In genomic region chr1:185808675-185809074, GRCh38 we compare ENCODE assay signal across 18 cellular contexts.
"Had no signal": no experiment of that assay in that cellular context is flagged by ENCODE, and none has a peak within 500 bp of the region (broad histone marks: within the 10 kb centered on the region; RNA-seq: fewer than 3 reads in every experiment).

No MANE protein-coding gene starts in this region.

- H3K36me3 ChIP-seq: colonic mucosa, gastrocnemius medialis, heart right ventricle, neutrophil, spleen, transverse colon had no signal

- H3K9me3 ChIP-seq: colonic mucosa, gastrocnemius medialis, heart right ventricle, mucosa of descending colon, neutrophil, spleen, testis, transverse colon had no signal

- H3K4me3 ChIP-seq: colonic mucosa, gastrocnemius medialis, heart right ventricle, mucosa of descending colon, spleen, testis, transverse colon had no signal

- DNase-seq: colonic mucosa; dermis blood vessel endothelial cell; gastrocnemius medialis; heart right ventricle; hypothalamus; kidney glomerular epithelial cell; mammary epithelial cell; mucosa of descending colon; naive thymus-derived CD8-positive, alpha-beta T cell; posterior cingulate gyrus; spleen; stimulated activated CD4-positive, alpha-beta T cell treated with anti-CD3 and anti-CD28 coated beads, Interleukin-15, amount 100 ng/mL, for 24 hours; stimulated activated CD4-positive, alpha-beta T cell treated with anti-CD3 and anti-CD28 coated beads, Interleukin-1b, Interleukin-23, amount 100 ng/mL, for 48 hours; stimulated activated CD4-positive, alpha-beta T cell treated with anti-CD3 and anti-CD28 coated beads, Interleukin-4, amount 100 ng/mL, for 24 hours; stimulated activated naive CD8-positive, alpha-beta T cell treated with anti-CD3 and anti-CD28 coated beads, Interleukin-15, amount 100 ng/mL, for 72 hours; testis; transverse colon had no signal

- H3K27ac ChIP-seq: colonic mucosa, gastrocnemius medialis, heart right ventricle, neutrophil, testis, transverse colon had no signal
